8 cellular contexts compared by ENCODE assay signal in the genomic region with DNA sequence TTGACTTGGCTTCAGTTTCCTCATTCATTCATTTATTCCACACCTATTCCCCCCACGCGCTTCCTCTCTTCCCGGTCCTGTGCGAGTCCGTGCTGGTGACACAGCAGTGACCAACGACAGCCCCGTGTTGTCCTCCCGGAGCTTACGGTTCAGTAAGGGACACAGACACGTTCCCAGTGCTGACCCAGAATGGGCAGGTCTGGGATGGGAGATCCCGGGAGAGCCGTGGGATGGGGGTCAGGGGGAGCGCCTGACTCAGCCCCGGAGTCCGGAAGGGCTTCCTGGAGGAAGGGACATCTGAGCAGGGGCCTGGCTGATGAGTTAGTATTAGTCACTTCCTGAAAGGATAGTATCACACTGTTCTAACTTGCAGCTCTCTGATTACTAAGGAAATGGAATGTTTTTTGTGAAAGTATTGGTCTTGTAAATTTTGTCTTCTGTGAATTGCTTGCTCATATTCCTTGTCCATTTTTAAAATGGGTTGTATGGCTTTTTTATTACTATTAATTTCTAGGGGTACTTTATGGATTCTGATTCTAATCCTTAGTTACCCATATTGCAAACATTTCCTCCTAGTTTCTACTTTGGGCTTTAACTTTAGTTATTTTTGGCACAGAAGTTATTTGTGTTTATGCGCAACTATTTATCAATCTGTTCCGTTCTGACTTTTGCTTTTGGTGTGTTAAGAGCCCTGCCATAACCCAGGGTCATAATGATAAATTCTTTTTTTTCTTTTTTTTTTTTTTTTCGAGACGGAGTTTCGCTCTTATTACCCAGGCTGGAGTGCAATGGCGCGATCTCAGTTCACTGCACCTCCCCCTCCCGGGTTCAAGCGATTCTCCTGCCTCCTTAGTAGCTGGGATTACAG. TPM values are rescaled to one million over a fixed set of nuclear protein-coding genes. Genes with fewer than 3 reads are reported as not detected.
DNase-seq lines count a peak whose midpoint lies in the region; ATAC-seq and TF ChIP-seq lines count a peak whose summit lies in the region.

No MANE protein-coding gene starts in this region.

- peak overlapping the region; percentile 65 for H3K4me3 ChIP-seq in Caco-2 (ENCODE audit: low read depth, low read length)

- no peak overlapping the region for H2BK15ac ChIP-seq in H9 (ENCODE audit: low read depth, low read length)

- H3T11ph ChIP-seq in H9 (ENCODE audit: low read length): no peak overlapping the region

- H3K27ac Mint-ChIP-seq in Caco-2 (ENCODE audit: unreplicated experiment) (peak overlapping the region; percentile 89), H9 (peak overlapping the region; percentile 99)

- peak overlapping the region; percentile 60; the same call in 1 of the 2 replicates for H3K14ac ChIP-seq in H9 (ENCODE audit: insufficient read depth, low read length)

- H2BK12ac ChIP-seq in H9 (ENCODE audit: insufficient read length, low read depth, low read length): no peak overlapping the region

- H3K79me1 ChIP-seq in H9 (ENCODE audit: insufficient read depth, low read depth, low read length, poor library complexity, severe bottlenecking): no peaks in the 10 kb centered on the region

- peaks cover 2% of the 10 kb centered on the region for H3K36me3 ChIP-seq in Caco-2 (ENCODE audit: control insufficient read depth, insufficient read depth, low read length)

- H3K4me1 Mint-ChIP-seq in Caco-2 (ENCODE audit: low read depth, unreplicated experiment) (peaks cover 25% of the 10 kb centered on the region), H9 (peaks cover 23 to 30% of the 10 kb centered on the region in 2 experiments)

- no peak overlapping the region for H2BK20ac ChIP-seq in H9 (ENCODE audit: low read depth, low read length, poor library complexity, severe bottlenecking)

- H3K27me3 ChIP-seq in Caco-2 (replicated peaks; ENCODE audit: control insufficient read depth, insufficient read depth, low read length): no peaks in the 10 kb centered on the region
- H3K27me3 ChIP-seq in H9 (ENCODE audit: insufficient read depth, low read length): no peaks in the 10 kb centered on the region

- no peak overlapping the region for H4K91ac ChIP-seq in H9 (ENCODE audit: insufficient read length, low read depth, low read length)

- H3K27me3 Mint-ChIP-seq in Caco-2 (ENCODE audit: insufficient read depth, unreplicated experiment): no peaks in the 10 kb centered on the region
- no peaks in the 10 kb centered on the region; the same call in 1 of the 2 replicates for H3K27me3 Mint-ChIP-seq in H9 (ENCODE audit: low read depth)

- H3K18ac ChIP-seq in H9 (ENCODE audit: insufficient read length, low read depth, low read length): peak overlapping the region; percentile 55

- H3K9ac ChIP-seq in H9 (ENCODE audit: extremely low read depth, insufficient read length, low read length): peak overlapping the region; percentile 47

- H4K5ac ChIP-seq in H9 (ENCODE audit: insufficient read length, low read depth, low read length): no peak overlapping the region

- H3K9me3 Mint-ChIP-seq in Caco-2 (ENCODE audit: unreplicated experiment) (no peaks in the 10 kb centered on the region), H9 (no peaks in the 10 kb centered on the region; a peak in 2 of 5 replicates)

- WGBS in H9 (ENCODE audit: extremely low coverage, insufficient read length, low lambda C conversion rate): no CpG with 5 or more reads among the region's 24 CpGs

- TF ChIP-seq CTCF in Caco-2 (IDR thresholded peaks at IDR 0.05; ENCODE audit: insufficient read depth in 1 of 2, low read depth in 1 of 2, low read length in 1 of 2, severe bottlenecking in 1 of 2, unreplicated experiment in 1 of 2): no peak
- no peak for TF ChIP-seq CTCF in H9 (conservative IDR thresholded peaks at IDR 0.05)

- no TSS peak for BruUV-seq in Caco-2 (replicated peaks; lab: Mats Ljungman, UMichigan)

- no peak overlapping the region for H2BK120ac ChIP-seq in H9 (ENCODE audit: low read depth, low read length, poor library complexity, severe bottlenecking)

- H3K4ac ChIP-seq in H9 (ENCODE audit: low read depth, low read length): no peak overlapping the region

- H3K4me1 ChIP-seq in Caco-2 (peaks cover 15% of the 10 kb centered on the region), H9 (ENCODE audit: insufficient read depth, low read length) (peaks cover 2% of the 10 kb centered on the region; the same call in 1 of the 2 replicates)

- H3K4me2 ChIP-seq in H9 (ENCODE audit: insufficient read depth, insufficient read length, low read length): peak overlapping the region; percentile 84

- peak overlapping the region; percentile 84 for H3K27ac ChIP-seq in H9 (ENCODE audit: insufficient read length, low read depth, low read length)

- H3K23ac ChIP-seq in H9 (ENCODE audit: insufficient read length, low read depth, low read length): no peak overlapping the region

- no peak overlapping the region for H3K56ac ChIP-seq in H9 (ENCODE audit: insufficient read length, low read depth, low read length)

- H3K79me2 ChIP-seq in H9 (ENCODE audit: insufficient read depth, low read length): no peaks in the 10 kb centered on the region

- no peaks in the 10 kb centered on the region for H3K9me3 ChIP-seq in Caco-2
- no peaks in the 10 kb centered on the region for H3K9me3 ChIP-seq in H9 (ENCODE audit: control insufficient read depth, low read depth, low read length)

- H3K4me3 Mint-ChIP-seq in Caco-2 (ENCODE audit: unreplicated experiment) (peak overlapping the region; percentile 86), H9 (peak overlapping the region; percentile 85 to 94)

- intact Hi-C loops in Caco-2 (cut with micrococcal nuclease; ENCODE audit: unreplicated experiment): loop anchor here (5.0 kb wide), 1 partner anchor 47 kb away; no protein-coding TSS in a partner anchor

- POLR2A ChIA-PET in Caco-2 (lab: Charles Lee): interaction anchor here (0.5 kb wide), 1 partner anchor 19 kb away, joined by 3 read pairs; no protein-coding TSS in a partner anchor

- no peak overlapping the region for H2BK5ac ChIP-seq in H9 (ENCODE audit: insufficient read length, low read length)

- no peak overlapping the region for H2AK5ac ChIP-seq in H9 (ENCODE audit: insufficient read length, low read length)

- no peak overlapping the region for H4K8ac ChIP-seq in H9 (replicated peaks; ENCODE audit: insufficient read length, low read depth, low read length)

- ATAC-seq in GM19351 (IDR thresholded peaks at IDR 0.05; ENCODE audit: unreplicated experiment): no peak
- ATAC-seq in HG02678 (IDR thresholded peaks at IDR 0.05; ENCODE audit: unreplicated experiment): no peak

- CTCF ChIA-PET in Caco-2 (lab: Charles Lee): interaction anchor here (1.2 to 4.1 kb wide), 2 partner anchors 15 to 61 kb away, joined by 7 to 18 read pairs; no protein-coding TSS in a partner anchor

- H2AFZ ChIP-seq in H9 (ENCODE audit: low read length): no peak overlapping the region

- no peaks in the 10 kb centered on the region for H4K20me1 ChIP-seq in H9 (ENCODE audit: control insufficient read depth, insufficient read depth, insufficient read length)

- peaks cover 22% of the 10 kb centered on the region for H3K36me3 Mint-ChIP-seq in Caco-2 (ENCODE audit: insufficient read depth, unreplicated experiment)
- peaks cover 9 to 15% (median 15%) of the 10 kb centered on the region in 3 experiments; a peak in 6 of 7 replicates for H3K36me3 Mint-ChIP-seq in H9 (ENCODE audit: insufficient read depth in 1 of 3, low read depth in 3 of 3)

- H3K23me2 ChIP-seq in H9 (ENCODE audit: insufficient read length, low read depth, low read length, poor library complexity, severe bottlenecking): peaks cover 18% of the 10 kb centered on the region

- peak; percentile 78 to 84 for DNase-seq in Caco-2
- peak; percentile 86 for DNase-seq in H9
- peak; percentile 67 for DNase-seq in OCI-M2 (lab: John Stamatoyannopoulos, UW; ENCODE audit: unreplicated experiment)
- peak; percentile 82 for DNase-seq in amniotic stem cell (lab: John Stamatoyannopoulos, UW)
- DNase-seq in hepatic stellate cell (ENCODE audit: low spot score): peak; percentile 89
- DNase-seq in renal cortical epithelial cell (ENCODE audit: low read depth): peak; percentile 93

RNA-seq across cellular contexts. Expression of a gene that starts 0.7 kb away (rescaled TPM):
- total RNA-seq in Caco-2 (2022) (43.5 and 51.0 TPM in 2 replicates), H9 (2021) (62.4 and 66.7 TPM in 2 replicates), renal cortical epithelial cell (41.9 and 54.7 TPM in 2 replicates)

RNA-seq across cellular contexts. Expression of a gene that starts 18.0 kb away (rescaled TPM):
- total RNA-seq in Caco-2 (2022): 27.7 and 31.1 TPM in 2 replicates
- total RNA-seq in H9 (2021): 43.4 and 48.7 TPM in 2 replicates
- 10.7 and 11.8 TPM in 2 replicates for total RNA-seq in renal cortical epithelial cell

RNA-seq across cellular contexts. Expression of a gene that starts 19.6 kb away (rescaled TPM):
- 65.8 and 68.6 TPM in 2 replicates for total RNA-seq in Caco-2 (2022)
- 40.4 and 42.6 TPM in 2 replicates for total RNA-seq in H9 (2021)
- total RNA-seq in renal cortical epithelial cell: 10.9 and 32.8 TPM in 2 replicates

RNA-seq across cellular contexts. Expression of a gene that starts 43.4 kb away (rescaled TPM):
- 6.4 TPM in 2 replicates for total RNA-seq in Caco-2 (2022)
- 1.7 and 2.5 TPM in 2 replicates for total RNA-seq in H9 (2021)
- total RNA-seq in renal cortical epithelial cell: 1.4 and 18.3 TPM in 2 replicates

RNA-seq across cellular contexts. Expression of a gene that starts 54.1 kb away (rescaled TPM):
- total RNA-seq in Caco-2 (2022): 86.8 and 89.5 TPM in 2 replicates
- total RNA-seq in H9 (2021): 94.4 and 98.7 TPM in 2 replicates
- 15.1 and 22.0 TPM in 2 replicates for total RNA-seq in renal cortical epithelial cell
